Comparison of ENCODE assay signal across 8 cellular contexts in genomic region chr14:21308132-21308478, GRCh38. TPM values are rescaled to one million over a fixed set of nuclear protein-coding genes. Genes with fewer than 3 reads are reported as not detected.
DNase-seq lines count a peak whose midpoint lies in the region; FAIRE-seq and TF ChIP-seq lines count a peak whose summit lies in the region.

No MANE protein-coding gene starts in this region.

- H3K9me3 ChIP-seq in HUES6 (ENCODE audit: control insufficient read depth, insufficient read depth, low read depth, low read length) (no peaks in the 10 kb centered on the region), duodenal mucosa (ENCODE audit: control insufficient read depth in 1 of 2, low read length in 2 of 2) (no peaks in the 10 kb centered on the region)

- intact Hi-C loops in head of caudate nucleus (cut with DNase I), result no loop called here

- POLR2A ChIA-PET in activated CD4-positive, alpha-beta T cell treated with anti-CD3 and anti-CD28 coated beads, Interleukin-2, amount 10 ng/mL, durations not matched to agents 7 days and 5 days (lab: Charles Lee), result no interaction called here

- H3K27me3 ChIP-seq in HUES6 (ENCODE audit: control insufficient read depth, insufficient read depth, low read length) (no peaks in the 10 kb centered on the region), duodenal mucosa (ENCODE audit: control insufficient read depth in 1 of 2, insufficient read depth in 2 of 2, low read length in 2 of 2) (no peaks in the 10 kb centered on the region)

- H3K4me1 ChIP-seq in HUES6 (ENCODE audit: control insufficient read depth, insufficient read depth, low read length), result peaks cover 20% of the 10 kb centered on the region
- H3K4me1 ChIP-seq in duodenal mucosa (ENCODE audit: control insufficient read depth in 1 of 2, insufficient read depth in 2 of 2, low read length in 2 of 2), result peaks cover 0 to 10% of the 10 kb centered on the region in 2 donors

- H3K27ac ChIP-seq in HUES6 (ENCODE audit: low read depth, low read length), result peak overlapping the region; percentile 91
- peak overlapping the region; percentile 4 for H3K27ac ChIP-seq in duodenal mucosa (ENCODE audit: low read depth, low read length)

- no peak for TF ChIP-seq CTCF in neural crest cell (conservative IDR thresholded peaks at IDR 0.05)

- H3K4me3 Mint-ChIP-seq in activated CD4-positive, alpha-beta T cell treated with anti-CD3 and anti-CD28 coated beads, Interleukin-2, amount 10 ng/mL, durations not matched to agents 7 days and 5 days, result peak overlapping the region; percentile 60
- peak overlapping the region; percentile 81 for H3K4me3 Mint-ChIP-seq in neural crest cell

- DNase-seq in activated CD4-positive, alpha-beta T cell treated with anti-CD3 and anti-CD28 coated beads, Interleukin-2, amount 10 ng/mL, durations not matched to agents 7 days and 5 days, result no peak
- DNase-seq in activated CD4-positive, alpha-beta T cell treated with anti-CD3 and anti-CD28 coated beads for 4 hours, result no peak
- DNase-seq in neural crest cell (ENCODE audit: low read depth, low spot score), result no peak
- DNase-seq in head of caudate nucleus, result no peak
- DNase-seq in hypothalamus (lab: John Stamatoyannopoulos, UW), result no peak
- no peak for DNase-seq in H54 (ENCODE audit: insufficient read length, low spot score)

- TF ChIP-seq POLR2A in H54 (IDR thresholded peaks at IDR 0.05; ENCODE audit: low read depth, low read length), result no peak

- peak overlapping the region; percentile 3 for H3K27ac Mint-ChIP-seq in activated CD4-positive, alpha-beta T cell treated with anti-CD3 and anti-CD28 coated beads, Interleukin-2, amount 10 ng/mL, durations not matched to agents 7 days and 5 days
- H3K27ac Mint-ChIP-seq in neural crest cell (ENCODE audit: unreplicated experiment), result peak overlapping the region; percentile 85

- peak overlapping the region; percentile 68 for H3K4me3 ChIP-seq in HUES6 (ENCODE audit: low read depth, low read length)
- peak overlapping the region; percentile 56 to 60 for H3K4me3 ChIP-seq in duodenal mucosa (ENCODE audit: low read depth in 1 of 2, low read length in 2 of 2)

- CTCF ChIA-PET in activated CD4-positive, alpha-beta T cell treated with anti-CD3 and anti-CD28 coated beads, Interleukin-2, amount 10 ng/mL, durations not matched to agents 7 days and 5 days (lab: Charles Lee), result interaction anchor here (0.6 kb wide), 1 partner anchor 25 kb away, joined by 4 read pairs; no protein-coding TSS in a partner anchor

- H3K36me3 ChIP-seq in HUES6 (ENCODE audit: control insufficient read depth, insufficient read depth, low read length), result no peaks in the 10 kb centered on the region
- no peaks in the 10 kb centered on the region for H3K36me3 ChIP-seq in duodenal mucosa (ENCODE audit: control insufficient read depth in 1 of 2, insufficient read depth in 2 of 2, low read length in 2 of 2)

- H3K27me3 Mint-ChIP-seq in activated CD4-positive, alpha-beta T cell treated with anti-CD3 and anti-CD28 coated beads, Interleukin-2, amount 10 ng/mL, durations not matched to agents 7 days and 5 days, result peaks cover 8% of the 10 kb centered on the region
- peaks cover 3% of the 10 kb centered on the region for H3K27me3 Mint-ChIP-seq in neural crest cell (ENCODE audit: low read depth)

- no peaks in the 10 kb centered on the region for H3K9me3 Mint-ChIP-seq in activated CD4-positive, alpha-beta T cell treated with anti-CD3 and anti-CD28 coated beads, Interleukin-2, amount 10 ng/mL, durations not matched to agents 7 days and 5 days
- H3K9me3 Mint-ChIP-seq in neural crest cell, result no peaks in the 10 kb centered on the region

- H3K36me3 Mint-ChIP-seq in activated CD4-positive, alpha-beta T cell treated with anti-CD3 and anti-CD28 coated beads, Interleukin-2, amount 10 ng/mL, durations not matched to agents 7 days and 5 days (ENCODE audit: low read depth), result peaks cover 3% of the 10 kb centered on the region
- H3K36me3 Mint-ChIP-seq in neural crest cell (ENCODE audit: low read depth), result no peaks in the 10 kb centered on the region

- H3K9ac ChIP-seq in HUES6 (ENCODE audit: low read length), result peak overlapping the region; percentile 96
- H3K9ac ChIP-seq in duodenal mucosa (ENCODE audit: low read depth in 1 of 2, low read length in 2 of 2), result peak overlapping the region; percentile 8 to 37

- no peak for FAIRE-seq in H54 (lab: Jason Lieb, UNC)

- peaks cover 17% of the 10 kb centered on the region for H3K4me1 Mint-ChIP-seq in activated CD4-positive, alpha-beta T cell treated with anti-CD3 and anti-CD28 coated beads, Interleukin-2, amount 10 ng/mL, durations not matched to agents 7 days and 5 days
- peaks cover 23% of the 10 kb centered on the region for H3K4me1 Mint-ChIP-seq in neural crest cell

RNA-seq across cellular contexts. Expression of gene RPGRIP1, which starts 28.2 kb away (rescaled TPM):
- not detected for total RNA-seq in activated CD4-positive, alpha-beta T cell treated with anti-CD3 and anti-CD28 coated beads, Interleukin-2, amount 10 ng/mL, durations not matched to agents 7 days and 5 days
- not detected in 2 replicates for total RNA-seq in neural crest cell

RNA-seq across cellular contexts. Expression of gene HNRNPC, which starts 38.9 kb away (rescaled TPM):
- total RNA-seq in activated CD4-positive, alpha-beta T cell treated with anti-CD3 and anti-CD28 coated beads, Interleukin-2, amount 10 ng/mL, durations not matched to agents 7 days and 5 days, result 100 to 1,000 TPM; 684 to 863 TPM
- 993 and 1,012 TPM in 2 replicates for total RNA-seq in neural crest cell
